Comparison of ENCODE assay signal across 1 cellular context in genomic region chr1:9182784-9183257, GRCh38.
TF ChIP-seq lines count a peak whose summit lies in the region.

No MANE protein-coding gene starts in this region.

TF ChIP-seq in endothelial cell of umbilical vein, 7 proteins besides CTCF, POLR2A, EP300 and RAD21 (continued from another document):
- TF ChIP-seq MAX (IDR thresholded peaks at IDR 0.05; ENCODE audit: insufficient read depth, insufficient read length) (no peak), EZH2 (IDR thresholded peaks at IDR 0.05; ENCODE audit: borderline replicate concordance, low read depth, low read length, severe bottlenecking) (no peak), GATA2 (IDR thresholded peaks at IDR 0.05; ENCODE audit: insufficient read depth, insufficient read length, low read depth, low read length) (no peak)
